Comparison of ENCODE assay signal across 9 cellular contexts in the genomic region with DNA sequence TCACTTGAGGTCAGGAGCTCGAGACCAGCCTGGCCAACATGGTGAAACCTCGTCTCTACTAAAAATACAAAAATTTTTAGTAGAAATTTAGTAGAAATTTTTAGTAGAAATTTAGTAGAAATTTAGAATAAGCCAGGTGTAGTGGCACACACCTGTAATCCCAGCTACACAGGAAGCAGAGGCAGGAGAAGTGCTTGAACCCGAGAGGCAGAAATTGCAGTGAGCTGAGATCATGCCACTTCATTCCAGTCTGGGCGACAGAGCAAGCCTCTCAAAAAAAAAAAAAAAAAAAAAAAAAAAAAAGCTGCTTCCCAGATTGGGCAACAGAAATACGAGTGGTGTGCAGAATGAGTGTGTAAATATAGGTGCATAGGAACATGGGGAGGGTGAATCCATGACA. TPM values are rescaled to one million over a fixed set of nuclear protein-coding genes. Genes with fewer than 3 reads are reported as not detected.
"Had no signal": no experiment of that assay in that cellular context is flagged by ENCODE, and none has a peak within 500 bp of the region (broad histone marks: within the 10 kb centered on the region; RNA-seq: fewer than 3 reads in every experiment).

No MANE protein-coding gene starts in this region.

RNA-seq across cellular contexts. Expression of a gene that starts 4.5 kb away (rescaled TPM):
- total RNA-seq: activated naive CD4-positive, alpha-beta T cell treated with anti-CD3 and anti-CD28 coated beads for 36 hours; activated naive CD4-positive, alpha-beta T cell treated with anti-CD3 and anti-CD28 coated beads, Interleukin-2, amount 50 U/mL, for 72 hours; activated naive CD8-positive, alpha-beta T cell treated with anti-CD3 and anti-CD28 coated beads for 36 hours; activated naive CD8-positive, alpha-beta T cell treated with anti-CD3 and anti-CD28 coated beads, Interleukin-2, amount 10 ng/mL, durations not matched to agents 7 days and 5 days; activated T-cell treated with anti-CD3 and anti-CD28 coated beads, Interleukin-2, amount 50 U/mL, for 4 hours; activated T-cell treated with anti-CD3 and anti-CD28 coated beads, Interleukin-2, amount 50 U/mL, for 72 hours; activated T-helper 1 cell treated with anti-CD3 and anti-CD28 coated beads, Interleukin-12 subunit alpha, Interleukin-12 subunit beta, Interleukin-2, Interleukin-4 antibody, amounts not matched to agents 30 ng/mL and 10 ng/mL and 1 ng/mL, durations not matched to agents 14 hours and 24 hours and 36 hours; activated T-helper 2 cell treated with anti-CD3 and anti-CD28 coated beads, Interferon-gamma antibody, Interleukin-2, Interleukin-4, amounts not matched to agents 10 μg/mL and 5 μg/mL and 100 μg/mL, durations not matched to agents 14 hours and 24 hours and 36 hours; bronchial epithelial cell had no signal
